Comparison of ENCODE assay signal across 17 cellular contexts in genomic region chr4:123133397-123134050, GRCh38.
DNase-seq lines count a peak whose midpoint lies in the region; ATAC-seq, FAIRE-seq and TF ChIP-seq lines count a peak whose summit lies in the region.
"Had no signal": no experiment of that assay in that cellular context is flagged by ENCODE, and none has a peak within 500 bp of the region (broad histone marks: within the 10 kb centered on the region; RNA-seq: fewer than 3 reads in every experiment).

No MANE protein-coding gene starts in this region.

- POLR2A ChIA-PET in PC-9 (lab: Charles Lee; ENCODE audit: unreplicated experiment): interaction anchor here (0.6 kb wide), 1 partner anchor 530 kb away, joined by 3 read pairs; no protein-coding TSS in a partner anchor

- intact Hi-C loops in PC-9 (cut with micrococcal nuclease; ENCODE audit: unreplicated experiment): no loop called here

- H3K36me3 ChIP-seq in PC-9 (ENCODE audit: low read depth): no peaks in the 10 kb centered on the region
- H3K36me3 ChIP-seq: thyroid gland had no signal

- H3K79me2 ChIP-seq in PC-9 (ENCODE audit: low read depth): no peaks in the 10 kb centered on the region

- H3K9me3 ChIP-seq in PC-9 (ENCODE audit: insufficient read depth, low read depth): no peaks in the 10 kb centered on the region; the same call in 1 of the 2 replicates
- H3K9me3 ChIP-seq: body of pancreas, thyroid gland had no signal

- no peak overlapping the region for H2AFZ ChIP-seq in PC-9

- TF ChIP-seq CTCF in PC-9 (conservative IDR thresholded peaks at IDR 0.05): no peak

- H4K20me1 ChIP-seq in PC-9 (ENCODE audit: insufficient read depth): no peaks in the 10 kb centered on the region

- DNase-seq in GM18507 (ENCODE audit: extremely low spot score, insufficient read length, low read depth) (no peak), PC-9 (no peak), NCI-H345 (lab: John Stamatoyannopoulos, UW) (no peak), GOT3 (lab: John Stamatoyannopoulos, UW) (no peak), caudate nucleus (lab: John Stamatoyannopoulos, UW) (no peak)
- DNase-seq: activated naive CD4-positive, alpha-beta T cell treated with Interleukin-2 at 50 U/mL for 16 hours; body of pancreas; CD8-positive, alpha-beta T cell; MV-4-11; naive thymus-derived CD8-positive, alpha-beta T cell; NCI-H2171 treated with DMSO at 0.1 percent for 48 hours; SHP77 treated with DMSO at 0.1 percent for 48 hours; stimulated activated CD4-positive, alpha-beta T cell treated with anti-CD3 and anti-CD28 coated beads, Interleukin-1b, Interleukin-23, amount 100 ng/mL, for 48 hours; thyroid gland had no signal

- H3K27ac ChIP-seq in PC-9: no peak overlapping the region
- H3K27ac ChIP-seq in caudate nucleus (ENCODE audit: low read depth, low read length): no peak overlapping the region
- H3K27ac ChIP-seq: body of pancreas, thyroid gland had no signal

- no peaks in the 10 kb centered on the region for H3K9me2 ChIP-seq in PC-9 (ENCODE audit: insufficient read depth)

- H3K4me1 ChIP-seq in PC-9 (replicated peaks; ENCODE audit: insufficient read depth): no peaks in the 10 kb centered on the region
- H3K4me1 ChIP-seq: body of pancreas, thyroid gland had no signal

- no peaks in the 10 kb centered on the region for H3K27me3 ChIP-seq in PC-9 (ENCODE audit: insufficient read depth, low read depth)
- H3K27me3 ChIP-seq: body of pancreas, thyroid gland had no signal

- H3F3A ChIP-seq in PC-9 (ENCODE audit: insufficient read depth, low read depth): no peaks in the 10 kb centered on the region

- no peak overlapping the region for H3K4me2 ChIP-seq in PC-9

- FAIRE-seq in GM18507 (lab: Jason Lieb, UNC): peak; percentile 26

- ATAC-seq in GM19438 (IDR thresholded peaks at IDR 0.05; ENCODE audit: low read depth, unreplicated experiment) (peak; percentile 73), HG02678 (IDR thresholded peaks at IDR 0.05; ENCODE audit: unreplicated experiment) (peak; percentile 73), HG03342 (IDR thresholded peaks at IDR 0.05; ENCODE audit: unreplicated experiment) (peak; percentile 82)
- ATAC-seq: body of pancreas; CD8-positive, alpha-beta T cell; naive thymus-derived CD8-positive, alpha-beta T cell had no signal

- CTCF ChIA-PET in PC-9 (lab: Charles Lee): interaction anchor here (0.6 kb wide), 1 partner anchor 32 kb away, joined by 5 read pairs; no protein-coding TSS in a partner anchor

- no peak overlapping the region for H3K4me3 ChIP-seq in PC-9
- H3K4me3 ChIP-seq: body of pancreas, thyroid gland had no signal

- BruUV-seq in PC-9 (replicated peaks; lab: Mats Ljungman, UMichigan): no TSS peak
